In the genomic region with DNA sequence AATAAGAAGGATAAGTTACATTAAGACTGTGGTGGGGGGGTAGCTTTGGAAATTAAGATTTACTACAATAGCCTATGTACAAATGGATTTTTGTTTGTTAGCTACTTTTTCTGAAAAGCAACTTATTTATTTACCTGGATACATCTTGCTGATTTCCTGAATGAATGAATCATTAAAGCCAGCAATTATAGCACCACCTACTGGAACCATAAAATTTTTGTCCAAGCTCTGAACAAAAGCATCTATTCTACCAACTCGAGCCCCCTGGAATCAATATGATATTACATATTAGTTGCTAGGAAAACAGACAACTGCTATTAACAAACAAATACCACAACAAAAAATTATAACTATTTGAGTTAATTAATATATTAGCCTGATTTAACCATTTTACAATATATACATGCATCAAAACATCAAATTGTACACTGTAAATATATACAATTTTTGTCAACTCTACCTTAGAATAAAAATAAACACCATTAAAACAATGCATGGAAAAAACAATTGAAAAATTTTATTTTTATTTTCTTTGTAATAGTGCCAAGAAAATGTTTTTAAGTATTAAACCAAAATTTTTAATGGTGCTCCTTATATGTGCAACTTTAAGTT, we compare ENCODE assay signal across 8 cellular contexts. TPM values are rescaled to one million over a fixed set of nuclear protein-coding genes. Genes with fewer than 3 reads are reported as not detected.
DNase-seq lines count a peak whose midpoint lies in the region; ATAC-seq and TF ChIP-seq lines count a peak whose summit lies in the region.

No MANE protein-coding gene starts in this region.

- DNase-seq in heart right ventricle (no peak), right cardiac atrium (no peak), NCI-H460 (ENCODE audit: extremely low read depth, low read depth) (peak; percentile 17), endodermal cell (no peak), retina (peak; percentile 34), 8988T (no peak)

- H3K27me3 ChIP-seq in heart right ventricle (no peaks in the 10 kb centered on the region), right cardiac atrium (ENCODE audit: control insufficient read depth, insufficient read depth) (no peaks in the 10 kb centered on the region), endodermal cell (ENCODE audit: control insufficient read depth, insufficient read depth, low read length, poor library complexity, severe bottlenecking) (no peaks in the 10 kb centered on the region)

- H3K9me3 ChIP-seq in heart right ventricle = no peaks in the 10 kb centered on the region
- no peaks in the 10 kb centered on the region for H3K9me3 ChIP-seq in right cardiac atrium (ENCODE audit: control insufficient read depth, low read length)
- H3K9me3 ChIP-seq in endodermal cell (ENCODE audit: control insufficient read depth, low read length) = no peaks in the 10 kb centered on the region

- H3K4me1 Mint-ChIP-seq in endodermal cell = peaks cover 2% of the 10 kb centered on the region

- no peaks in the 10 kb centered on the region for H3K9me3 Mint-ChIP-seq in endodermal cell

- H3K9ac ChIP-seq in endodermal cell (ENCODE audit: extremely low read depth, low read length, poor library complexity, severe bottlenecking) = no peak overlapping the region

- H3K36me3 Mint-ChIP-seq in endodermal cell (ENCODE audit: low read depth) = no peaks in the 10 kb centered on the region

- H3K27ac Mint-ChIP-seq in endodermal cell = no peak overlapping the region

- H3K4me1 ChIP-seq in heart right ventricle (peaks cover 0 to 11% (median 0%) of the 10 kb centered on the region in 9 donors), right cardiac atrium (ENCODE audit: control insufficient read depth, insufficient read depth, low read length) (no peaks in the 10 kb centered on the region), endodermal cell (ENCODE audit: control insufficient read depth, insufficient read depth, low read length) (no peaks in the 10 kb centered on the region)

- ATAC-seq in heart right ventricle (peak in 1 of 8 donors; percentile 38), right cardiac atrium (no peak), HG03196 (IDR thresholded peaks at IDR 0.05; ENCODE audit: unreplicated experiment) (no peak), HG03432 (IDR thresholded peaks at IDR 0.05; ENCODE audit: unreplicated experiment) (no peak)

- H3K27ac ChIP-seq in heart right ventricle (no peak overlapping the region), right cardiac atrium (ENCODE audit: low read length) (no peak overlapping the region), endodermal cell (ENCODE audit: low read depth, low read length) (no peak overlapping the region)

- 3 to 8% methylated on average over 1 of the region's 1 CpG for WGBS in heart right ventricle, 2 donors
- WGBS in right cardiac atrium = 3% methylated on average over 1 of the region's 1 CpG
- no CpG with 5 or more reads among the region's 1 CpG for WGBS in endodermal cell (ENCODE audit: insufficient coverage in 1 of 2, insufficient read length in 1 of 2), 2 experiments

- no peaks in the 10 kb centered on the region for H3K27me3 Mint-ChIP-seq in endodermal cell (ENCODE audit: insufficient read depth)

- TF ChIP-seq CTCF in heart right ventricle (IDR thresholded peaks at IDR 0.05) = peak; percentile 36 to 76 (median 63)
- TF ChIP-seq CTCF in endodermal cell (conservative IDR thresholded peaks at IDR 0.05) = peak; percentile 78

- H3K4me3 Mint-ChIP-seq in endodermal cell = no peak overlapping the region

- peaks cover 0 to 51% (median 6%) of the 10 kb centered on the region in 9 donors for H3K36me3 ChIP-seq in heart right ventricle
- H3K36me3 ChIP-seq in endodermal cell (ENCODE audit: control insufficient read depth, insufficient read depth, low read length) = no peaks in the 10 kb centered on the region

- intact Hi-C loops in heart right ventricle (cut with DNase I) (loop anchor here (1.0 to 10.0 kb wide), 7 partner anchors 50 to 660 kb away; no protein-coding TSS in a partner anchor), right cardiac atrium (cut with DNase I) (loop anchor here (2.0 to 10.0 kb wide), 4 partner anchors 160 to 168 kb away; no protein-coding TSS in a partner anchor)

- H3K4me3 ChIP-seq in heart right ventricle (no peak overlapping the region), right cardiac atrium (ENCODE audit: low read length) (no peak overlapping the region), endodermal cell (ENCODE audit: low read length) (no peak overlapping the region)

RNA-seq across cellular contexts. Expression of a gene that starts 15.3 kb away (rescaled TPM):
- total RNA-seq in heart right ventricle = 1 to 10 TPM; 2.9 to 9.1 (median 6.2) TPM
- polyA plus RNA-seq in heart right ventricle = 1 to 10 TPM; 1.3 to 6.0 TPM
- total RNA-seq in right cardiac atrium = 1 to 10 TPM; 4.4 to 6.4 (median 4.7) TPM
- polyA plus RNA-seq in right cardiac atrium = 2.1 TPM
- 11.8 and 13.4 TPM in 2 replicates for total RNA-seq in NCI-H460 (2014; rRNA removed; shearing (Covaris generic))
- polyA plus RNA-seq in NCI-H460 (2014; cell fraction: nucleus; rRNA removed) = 10.6 and 22.1 TPM in 2 replicates
- total RNA-seq in endodermal cell = 10 to 100 TPM in 1 of 2 donors, 1 to 10 TPM in 1; 5.9 to 12.6 TPM
- 7.7 TPM for polyA plus RNA-seq in endodermal cell (2013, experiment 1 of 2)
- polyA plus RNA-seq in endodermal cell (2013, experiment 2 of 2) = 7.6 TPM

Comparison
In these comparisons a context has a peak if more than half of its experiments do, and no peak if none do; other contexts are left out.
1. DNase-seq: peak in NCI-H460 (single experiment) and retina (single experiment); none in heart right ventricle (0 of 2), right cardiac atrium (0 of 3), endodermal cell (single experiment) and 8988T (single experiment).